2 cellular contexts compared by ENCODE assay signal in genomic region chr1:68003626-68004025, GRCh38. TPM values are rescaled to one million over a fixed set of nuclear protein-coding genes. Genes with fewer than 3 reads are reported as not detected.
"Had no signal": no experiment of that assay in that cellular context is flagged by ENCODE, and none has a peak within 500 bp of the region (broad histone marks: within the 10 kb centered on the region; RNA-seq: fewer than 3 reads in every experiment).

No MANE protein-coding gene starts in this region.

RNA-seq across cellular contexts. Expression of gene DIRAS3, which starts 46.8 kb away (rescaled TPM):
- total RNA-seq: G401, GM12878 had no signal
